ENCODE assay signal across 2 cellular contexts in genomic region chr20:57396638-57397003, GRCh38.
A peak's percentile ranks its signal among the peaks of the same experiment; 100 is the strongest.
TF ChIP-seq lines count a peak whose summit lies in the region.

No MANE protein-coding gene starts in this region.

TF ChIP-seq in IMR-90, 13 proteins besides CTCF, POLR2A, EP300 and RAD21:
- TF ChIP-seq MXI1 (IDR thresholded peaks at IDR 0.05; ENCODE audit: borderline replicate concordance, low read depth, low read length) (no peak), FOS (IDR thresholded peaks at IDR 0.05; ENCODE audit: low read depth, low read length) (no peak), BHLHE40 (IDR thresholded peaks at IDR 0.05; ENCODE audit: low read depth, low read length) (no peak), USF2 (IDR thresholded peaks at IDR 0.05; ENCODE audit: low read depth, low read length) (no peak), MAZ (IDR thresholded peaks at IDR 0.05; ENCODE audit: borderline replicate concordance, low read depth, low read length) (no peak), RFX5 (IDR thresholded peaks at IDR 0.05; ENCODE audit: low read depth, low read length) (no peak), ELK1 (IDR thresholded peaks at IDR 0.05; ENCODE audit: borderline replicate concordance, low read depth, low read length) (no peak), NFE2L2 (IDR thresholded peaks at IDR 0.05; ENCODE audit: low read depth, low read length) (no peak), CEBPB (IDR thresholded peaks at IDR 0.05; ENCODE audit: low read depth, low read length) (no peak), MAFK (IDR thresholded peaks at IDR 0.05; ENCODE audit: low read depth, low read length) (no peak), CHD1 (IDR thresholded peaks at IDR 0.05; ENCODE audit: low read depth, low read length) (no peak), RCOR1 (IDR thresholded peaks at IDR 0.05; ENCODE audit: insufficient replicate concordance, low read length) (no peak), SMC3 (IDR thresholded peaks at IDR 0.05; ENCODE audit: low read depth, low read length) (no peak)
TF ChIP-seq in IMR-90: peak in this region for 0.

TF ChIP-seq in GM12878, 131 proteins besides CTCF, POLR2A, EP300 and RAD21:
- TF ChIP-seq SMARCA5 (IDR thresholded peaks at IDR 0.05) (peak; percentile 89), MXI1 (IDR thresholded peaks at IDR 0.05; ENCODE audit: low read depth, low read length) (0 out of 2 replicates have a peak, but pooled peaks have one; percentile 24), STAT1 (conservative IDR thresholded peaks at IDR 0.05) (no peak)
TF ChIP-seq in GM12878: peak in this region for 2.
